Comparison of ENCODE assay signal across 17 cellular contexts in the genomic region with DNA sequence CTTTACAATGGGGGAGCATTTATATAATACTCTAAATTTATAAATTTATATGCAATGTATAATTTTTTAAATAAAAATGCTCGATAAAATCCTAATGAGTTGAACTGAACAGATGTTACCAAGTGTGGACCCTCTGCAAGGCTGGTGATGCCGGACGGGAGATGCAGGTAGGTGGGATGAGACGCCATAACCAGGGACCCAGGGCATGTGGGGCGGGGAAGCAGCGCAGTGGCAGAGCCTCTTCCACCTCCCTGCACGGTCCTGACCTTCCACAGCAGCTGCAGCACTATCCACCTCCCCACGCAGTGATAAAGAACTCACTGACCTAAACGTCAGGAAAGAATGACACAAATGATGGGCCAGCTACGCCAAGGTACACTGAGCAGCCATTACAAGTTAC.
"Had no signal": no experiment of that assay in that cellular context is flagged by ENCODE, and none has a peak within 500 bp of the region (broad histone marks: within the 10 kb centered on the region; RNA-seq: fewer than 3 reads in every experiment).

No MANE protein-coding gene starts in this region.

- H3K9me3 ChIP-seq: esophagus muscularis mucosa, gastrocnemius medialis, ovary, right atrium auricular region, tibial nerve, upper lobe of right lung had no signal

- H3K4me1 ChIP-seq: tibial nerve, upper lobe of right lung had no signal

- DNase-seq: effector memory CD4-positive, alpha-beta T cell; gastrocnemius medialis; glutamatergic neuron; immature natural killer cell; left colon; mammary epithelial cell; natural killer cell; nucleus accumbens; stimulated activated CD4-positive, alpha-beta T cell treated with anti-CD3 and anti-CD28 coated beads, Interleukin-4, amount 100 ng/mL, for 1 hour; stimulated activated CD8-positive, alpha-beta memory T cell treated with anti-CD3 and anti-CD28 coated beads, Interleukin-4, amount 100 ng/mL, for 48 hours; upper lobe of right lung had no signal

- H3K36me3 ChIP-seq: esophagus muscularis mucosa, gastrocnemius medialis, ovary, right atrium auricular region, tibial nerve, upper lobe of right lung had no signal

- ATAC-seq: gastrocnemius medialis; left colon; natural killer cell; stimulated activated memory B cell treated with anti-CD40 and anti-IgM and Interleukin-4, amounts not matched to agents 10 μg/mL and 1 μg/mL and 100 μg/mL, for 72 hours; upper lobe of right lung had no signal

- H3K27ac ChIP-seq: epithelial cell of prostate, esophagus muscularis mucosa, gastrocnemius medialis, ovary, right atrium auricular region, tibial nerve, upper lobe of right lung had no signal

- H3K27me3 ChIP-seq: gastrocnemius medialis, ovary, right atrium auricular region, tibial nerve, upper lobe of right lung had no signal

- H3K4me3 ChIP-seq: esophagus muscularis mucosa, gastrocnemius medialis, ovary, right atrium auricular region, tibial nerve, upper lobe of right lung had no signal
